ENCODE assay signal across 22 cellular contexts in the genomic region with DNA sequence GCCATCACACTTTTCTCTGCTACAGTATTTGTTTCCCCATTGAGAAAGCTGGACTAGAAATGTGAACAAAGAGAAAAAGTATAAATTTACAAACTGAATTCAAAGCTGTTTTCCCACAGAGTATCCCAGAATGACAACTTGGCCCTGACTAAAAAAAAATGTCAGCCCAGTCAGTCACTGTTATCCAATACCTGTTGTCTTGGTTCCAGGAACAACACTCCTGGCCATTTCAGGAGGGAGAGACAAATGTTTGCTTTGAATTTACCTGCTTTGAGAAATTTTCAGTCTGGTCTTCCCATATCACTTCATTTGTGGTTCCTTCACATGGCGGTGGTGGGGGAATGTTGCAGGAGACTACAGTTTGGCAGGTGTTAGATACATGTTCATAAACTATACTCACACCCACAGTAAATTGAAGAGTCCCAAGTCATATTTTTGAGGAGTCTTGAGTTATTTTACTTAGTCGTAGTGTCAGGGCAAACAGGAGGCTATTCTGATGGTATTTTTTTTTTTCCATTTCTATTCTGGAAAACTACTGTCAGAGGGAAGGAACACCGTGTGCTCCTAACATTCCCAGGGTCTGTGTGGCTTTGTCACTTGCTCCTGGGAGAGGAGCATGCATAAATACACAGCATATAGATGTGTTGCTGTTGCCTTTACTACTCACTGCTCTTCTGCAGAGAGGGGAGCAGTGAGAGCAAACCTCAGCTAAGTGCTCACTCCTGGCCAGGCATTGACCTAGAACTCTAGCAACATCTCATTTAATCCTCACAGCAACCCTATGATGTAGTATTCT. TPM values are rescaled to one million over a fixed set of nuclear protein-coding genes. Genes with fewer than 3 reads are reported as not detected.
DNase-seq lines count a peak whose midpoint lies in the region; ATAC-seq, FAIRE-seq and TF ChIP-seq lines count a peak whose summit lies in the region.
"Had no signal": no experiment of that assay in that cellular context is flagged by ENCODE, and none has a peak within 500 bp of the region (broad histone marks: within the 10 kb centered on the region; RNA-seq: fewer than 3 reads in every experiment).

No MANE protein-coding gene starts in this region.

- WGBS in K562 (ENCODE audit: insufficient coverage, low coverage, missing lambda C conversion rate) = 41% methylated on average over 3 of the region's 3 CpGs
- 24 to 36% methylated on average over 3 of the region's 3 CpGs for WGBS in pancreas, 2 donors
- WGBS in prostate gland = 53% methylated on average over 3 of the region's 3 CpGs

- H4K20me1 ChIP-seq in K562 (replicated peaks; ENCODE audit: control insufficient read depth, insufficient read depth, low read length) = no peaks in the 10 kb centered on the region
- H4K20me1 ChIP-seq: BLaER1 treated with 17β-estradiol and CSF1 and Interleukin-3, amounts not matched to agents 10 nM and 100 nM had no signal

- CTCF ChIA-PET in K562 (lab: Yijun Ruan, JAX; ENCODE audit: low intra/inter-chr PET ratio) = no interaction called here

- BruUV-seq in K562 (replicated peaks; lab: Mats Ljungman, UMichigan) = no TSS peak

- DNase-seq in NCI-H2196 (lab: John Stamatoyannopoulos, UW; ENCODE audit: unreplicated experiment) = peak; percentile 7
- no peak for DNase-seq in NCI-H2196 treated with DMSO at 0.1 percent for 48 hours (lab: John Stamatoyannopoulos, UW; ENCODE audit: unreplicated experiment)
- peak; percentile 78 for DNase-seq in DMS53 (lab: John Stamatoyannopoulos, UW)
- DNase-seq in K562 (ENCODE audit: extremely low read depth in 1 of 4, low spot score in 3 of 4) = no peak
- DNase-seq in pancreas = no peak
- no peak for DNase-seq in NOMO-1 (lab: John Stamatoyannopoulos, UW; ENCODE audit: unreplicated experiment in 2 of 2)
- no peak for DNase-seq in prostate gland (ENCODE audit: low spot score)
- DNase-seq: 8988T; Caco-2; CD4-positive, alpha-beta memory T cell; DMS 273 treated with DMSO at 0.1 percent for 48 hours; H7; HFFc6; NCI-H1105; NCI-H1694; NCI-H2081; NCI-H510A had no signal

- H2AFZ ChIP-seq in K562 (ENCODE audit: low read depth, low read length) = no peak overlapping the region

- peaks cover 10 to 78% of the 10 kb centered on the region in 2 experiments for H3K4me1 ChIP-seq in K562 (replicated peaks in 1 of 2; ENCODE audit: control insufficient read depth in 2 of 2, insufficient read depth in 2 of 2, low read length in 2 of 2)
- peaks cover 0 to 33% (median 8%) of the 10 kb centered on the region in 3 donors for H3K4me1 ChIP-seq in pancreas
- H3K4me1 ChIP-seq in prostate gland (replicated peaks) = no peaks in the 10 kb centered on the region

- no peak overlapping the region for H3K4me2 ChIP-seq in K562 (ENCODE audit: insufficient read depth, low read length)

- POLR2A ChIA-PET in K562 (lab: Yijun Ruan, JAX) = interaction anchor here (0.6 to 1.3 kb wide), 4 partner anchors 10 to 1141 kb away, joined by 3 read pairs; no protein-coding TSS in a partner anchor

- no peak overlapping the region for H3K9ac ChIP-seq in K562 (ENCODE audit: insufficient read depth in 1 of 2, low read depth in 2 of 2, low read length in 2 of 2)
- H3K9ac ChIP-seq: BLaER1 treated with 17β-estradiol and CSF1 and Interleukin-3, amounts not matched to agents 10 nM and 100 nM had no signal

- intact Hi-C loops in K562 (cut with micrococcal nuclease) = loop anchor here (2.0 to 5.0 kb wide), 2 partner anchors 35 to 61 kb away; a partner anchor contains a TSS
- intact Hi-C loops in pancreas (cut with DNase I) = no loop called here
- intact Hi-C loops in prostate gland (cut with DNase I) = no loop called here

- H3K27ac ChIP-seq in K562 (ENCODE audit: extremely low read depth, low read depth, low read length) = no peak overlapping the region; the same call in 2 of the 3 replicates
- H3K27ac ChIP-seq in pancreas = peak overlapping the region in 1 of 4 donors; percentile 25
- H3K27ac ChIP-seq in prostate gland = no peak overlapping the region

- no peak overlapping the region for H3K4me3 ChIP-seq in K562
- no peak overlapping the region for H3K4me3 ChIP-seq in pancreas
- no peak overlapping the region for H3K4me3 ChIP-seq in prostate gland
- H3K4me3 ChIP-seq: BLaER1 treated with 17β-estradiol and CSF1 and Interleukin-3, amounts not matched to agents 10 nM and 100 nM had no signal

- peak; percentile 2; the same call in 1 of the 3 replicates for ATAC-seq in K562
- ATAC-seq in pancreas = peak; percentile 59 to 77 (median 66)
- ATAC-seq in HG03565 (IDR thresholded peaks at IDR 0.05; ENCODE audit: unreplicated experiment) = no peak

- FAIRE-seq in K562 (lab: Jason Lieb, UNC) (no peak), pancreas (lab: Jason Lieb, UNC) (no peak)
- FAIRE-seq: GM12891, HTR-8/SVneo, RCC 7860 had no signal

- TF ChIP-seq CTCF in K562 (IDR thresholded peaks at IDR 0.05 in 2 of 3, conservative IDR thresholded peaks at IDR 0.05 in 1 of 3; ENCODE audit: insufficient read depth in 2 of 3, low read depth in 1 of 3, low read length in 3 of 3) = no peak
- no peak for TF ChIP-seq CTCF in pancreas (IDR thresholded peaks at IDR 0.05)
- no peak for TF ChIP-seq CTCF in prostate gland (IDR thresholded peaks at IDR 0.05)

- H3K27me3 ChIP-seq in K562 (ENCODE audit: control insufficient read depth in 2 of 2, insufficient read depth in 2 of 2, low read length in 2 of 2) (no peaks in the 10 kb centered on the region), pancreas (no peaks in the 10 kb centered on the region), prostate gland (replicated peaks; ENCODE audit: insufficient read depth) (no peaks in the 10 kb centered on the region)
- H3K27me3 ChIP-seq: BLaER1 treated with 17β-estradiol and CSF1 and Interleukin-3, amounts not matched to agents 10 nM and 100 nM had no signal

- peaks cover 5% of the 10 kb centered on the region; the same call in 1 of the 3 replicates for H3K79me2 ChIP-seq in K562 (ENCODE audit: control insufficient read depth, insufficient read depth, low read length)

- no peak for TF ChIP-seq RAD21 in K562 (CRISPR knock-in tag; conservative IDR thresholded peaks at IDR 0.05 in 1 of 2, IDR thresholded peaks at IDR 0.05 in 1 of 2)

- in situ Hi-C loops in K562 (cut with MboI) = loop anchor here (10.0 kb wide), 1 partner anchor 1887 kb away; no protein-coding TSS in a partner anchor

- H3K9me1 ChIP-seq in K562 (ENCODE audit: control insufficient read depth, insufficient read depth, low read length) = no peaks in the 10 kb centered on the region

- no peak for TF ChIP-seq EP300 in K562 (IDR thresholded peaks at IDR 0.05; ENCODE audit: low read length)

- TF ChIP-seq POLR2A in K562 (conservative IDR thresholded peaks at IDR 0.05) (no peak), prostate gland (IDR thresholded peaks at IDR 0.05) (no peak)

- H3K9me3 ChIP-seq in K562 (replicated peaks; ENCODE audit: control insufficient read depth, insufficient read depth, low read depth, low read length) (no peaks in the 10 kb centered on the region), pancreas (no peaks in the 10 kb centered on the region), prostate gland (no peaks in the 10 kb centered on the region)
- H3K9me3 ChIP-seq: BLaER1 treated with 17β-estradiol and CSF1 and Interleukin-3, amounts not matched to agents 10 nM and 100 nM; Caco-2 had no signal

- H3K36me3 ChIP-seq in K562 (ENCODE audit: control insufficient read depth, insufficient read depth, low read length) = no peaks in the 10 kb centered on the region
- no peaks in the 10 kb centered on the region for H3K36me3 ChIP-seq in pancreas
- no peaks in the 10 kb centered on the region for H3K36me3 ChIP-seq in prostate gland
- H3K36me3 ChIP-seq: BLaER1 treated with 17β-estradiol and CSF1 and Interleukin-3, amounts not matched to agents 10 nM and 100 nM had no signal

RNA-seq across cellular contexts. Expression of a gene that starts 46.0 kb away (rescaled TPM):
- total RNA-seq in K562 (2011; cell fraction: chromatin; rRNA removed; ENCODE audit: low replicate concordance) = 26.9 and 36.6 TPM in 2 replicates
- 22.2 TPM in 2 replicates for total RNA-seq in K562 (2011; cell fraction: nucleolus; rRNA removed)
- 33.3 and 42.1 TPM in 2 replicates for total RNA-seq in K562 (2011; cell fraction: nucleoplasm; rRNA removed)
- total RNA-seq in K562 (2014; rRNA removed) = 18.8 and 19.1 TPM in 2 replicates
- 19.2 and 23.0 TPM in 2 replicates for total RNA-seq in K562 (2014; rRNA removed; fragmentation: Illumina TruSeq; extraction: Trizol)
- 11.3 and 11.6 TPM in 2 replicates for total RNA-seq in K562 (2015; rRNA removed; fragmentation: Illumina TruSeq; extraction: Trizol)
- total RNA-seq in K562 (2021) = 23.2 and 29.1 TPM in 2 replicates
- 7.4 and 9.3 TPM in 2 replicates for polyA plus RNA-seq in K562 (2011; rRNA removed)
- 8.1 and 8.2 TPM in 2 replicates for polyA plus RNA-seq in K562 (2011; cell fraction: cytosol; rRNA removed)
- polyA plus RNA-seq in K562 (2011; cell fraction: nucleus; rRNA removed) = 36.5 and 59.0 TPM in 2 replicates
- polyA plus RNA-seq in K562 (2012) = 16.0 and 73.3 TPM in 2 replicates
- 29.3 and 32.1 TPM in 2 replicates for polyA plus RNA-seq in K562 (2014; fragmentation: Illumina TruSeq; extraction: Trizol)
- polyA plus RNA-seq in K562 (2014; fragmentation: Nextera tagmentation; extraction: Ambion mirVana) = 10 to 100 TPM; 12.1 to 22.4 TPM
- polyA plus RNA-seq in K562 (2014; rRNA removed) = 15.8 and 18.5 TPM in 2 replicates
- polyA minus RNA-seq in K562 (2011; rRNA and poly(A)+ RNA removed) = 9.9 and 12.4 TPM in 2 replicates
- polyA minus RNA-seq in K562 (2011; cell fraction: cytosol; rRNA and poly(A)+ RNA removed) = 8.8 and 9.0 TPM in 2 replicates
- polyA minus RNA-seq in K562 (2011; cell fraction: nucleus; rRNA and poly(A)+ RNA removed) = 21.8 and 22.5 TPM in 2 replicates
- total RNA-seq in pancreas = 1 to 10 TPM; 1.0 to 3.2 (median 1.6) TPM
- polyA plus RNA-seq in pancreas = 1 to 10 TPM; 1.3 to 3.2 TPM
- total RNA-seq in prostate gland = 1 to 10 TPM; 1.5 to 9.0 TPM

RNA-seq across cellular contexts. Expression of a gene that starts 60.0 kb away (rescaled TPM):
- total RNA-seq in K562 (2011; cell fraction: chromatin; rRNA removed; ENCODE audit: low replicate concordance) = 40.1 and 121 TPM in 2 replicates
- total RNA-seq in K562 (2011; cell fraction: nucleolus; rRNA removed) = 27.5 and 40.1 TPM in 2 replicates
- 71.9 and 122 TPM in 2 replicates for total RNA-seq in K562 (2011; cell fraction: nucleoplasm; rRNA removed)
- 82.8 and 83.9 TPM in 2 replicates for total RNA-seq in K562 (2014; rRNA removed)
- total RNA-seq in K562 (2014; rRNA removed; fragmentation: Illumina TruSeq; extraction: Trizol) = 121 and 146 TPM in 2 replicates
- 83.2 and 92.8 TPM in 2 replicates for total RNA-seq in K562 (2015; rRNA removed; fragmentation: Illumina TruSeq; extraction: Trizol)
- total RNA-seq in K562 (2021) = 81.9 and 86.4 TPM in 2 replicates
- polyA plus RNA-seq in K562 (2011; rRNA removed) = 97.1 and 108 TPM in 2 replicates
- 28.9 and 65.9 TPM in 2 replicates for polyA plus RNA-seq in K562 (2011; cell fraction: cytosol; rRNA removed)
- polyA plus RNA-seq in K562 (2011; cell fraction: nucleus; rRNA removed) = 65.9 and 104 TPM in 2 replicates
- polyA plus RNA-seq in K562 (2012) = 56.9 and 143 TPM in 2 replicates
- polyA plus RNA-seq in K562 (2014; fragmentation: Illumina TruSeq; extraction: Trizol) = 106 and 118 TPM in 2 replicates
- polyA plus RNA-seq in K562 (2014; fragmentation: Nextera tagmentation; extraction: Ambion mirVana) = 10 to 100 TPM; 25.6 to 36.1 TPM
- 91.3 and 104 TPM in 2 replicates for polyA plus RNA-seq in K562 (2014; rRNA removed)
- polyA minus RNA-seq in K562 (2011; rRNA and poly(A)+ RNA removed) = 87.9 and 108 TPM in 2 replicates
- 43.4 and 50.1 TPM in 2 replicates for polyA minus RNA-seq in K562 (2011; cell fraction: cytosol; rRNA and poly(A)+ RNA removed)
- 69.7 and 127 TPM in 2 replicates for polyA minus RNA-seq in K562 (2011; cell fraction: nucleus; rRNA and poly(A)+ RNA removed)
- total RNA-seq in pancreas = 10 to 100 TPM in 2 of 6 donors, 1 to 10 TPM in 4; 5.8 to 15.4 (median 9.8) TPM
- polyA plus RNA-seq in pancreas = 10 to 100 TPM in 1 of 2 donors, 1 to 10 TPM in 1; 10.0 to 13.6 TPM
- total RNA-seq in prostate gland = 10 to 100 TPM; 33.4 to 36.8 TPM

Comparison
In these comparisons a context has a peak if more than half of its experiments do, and no peak if none do; other contexts are left out.
1. DNase-seq: peak in NCI-H2196 (single experiment) and DMS53 (single experiment); none in NCI-H2196 treated with DMSO at 0.1 percent for 48 hours (single experiment), K562 (0 of 4), pancreas (0 of 6), NOMO-1 (0 of 2) and prostate gland (single experiment).